19 cellular contexts compared by ENCODE assay signal in genomic region chr10:76581685-76582084, GRCh38.
A peak's percentile ranks its signal among the peaks of the same experiment; 100 is the strongest.
DNase-seq lines count a peak whose midpoint lies in the region; ATAC-seq and TF ChIP-seq lines count a peak whose summit lies in the region.
"Had no signal": no experiment of that assay in that cellular context is flagged by ENCODE, and none has a peak within 500 bp of the region (broad histone marks: within the 10 kb centered on the region; RNA-seq: fewer than 3 reads in every experiment).

No MANE protein-coding gene starts in this region.

- TF ChIP-seq EP300 in upper lobe of left lung (IDR thresholded peaks at IDR 0.05) = no peak

- no peaks in the 10 kb centered on the region for H3K9me3 ChIP-seq in upper lobe of left lung
- H3K9me3 ChIP-seq: HAP-1, SJCRH30 had no signal

- peaks cover 0 to 31% (median 18%) of the 10 kb centered on the region in 4 donors for H3K4me1 ChIP-seq in upper lobe of left lung
- H3K4me1 ChIP-seq: HAP-1, SJCRH30 had no signal

- no peaks in the 10 kb centered on the region for H3K27me3 ChIP-seq in upper lobe of left lung
- H3K27me3 ChIP-seq: SJCRH30 had no signal

- TF ChIP-seq POLR2A in upper lobe of left lung (IDR thresholded peaks at IDR 0.05) = no peak

- no peaks in the 10 kb centered on the region for H3K36me3 ChIP-seq in upper lobe of left lung
- H3K36me3 ChIP-seq: HAP-1, SJCRH30 had no signal

- no peak overlapping the region for H3K4me3 ChIP-seq in upper lobe of left lung
- H3K4me3 ChIP-seq: HAP-1, SJCRH30 had no signal

- TF ChIP-seq CTCF in upper lobe of left lung (IDR thresholded peaks at IDR 0.05) = no peak

- DNase-seq in NCI-H2107 treated with DMSO at 0.1 percent for 48 hours (lab: John Stamatoyannopoulos, UW; ENCODE audit: unreplicated experiment) = peak; percentile 2
- DNase-seq in NCI-H2107 (lab: John Stamatoyannopoulos, UW) = no peak
- peak; percentile 68 for DNase-seq in NCI-H748 (lab: John Stamatoyannopoulos, UW; ENCODE audit: unreplicated experiment)
- peak; percentile 15 for DNase-seq in fibroblast of peridontal ligament (ENCODE audit: extremely low read depth)
- DNase-seq in upper lobe of left lung = no peak
- DNase-seq in MV-4-11 (lab: John Stamatoyannopoulos, UW) = no peak
- DNase-seq: 8988T; activated CD4-positive, alpha-beta T cell treated with anti-CD3 and anti-CD28 coated beads, Interleukin-2, amount 50 U/mL, for 4 hours; activated gamma-delta T cell; foreskin melanocyte; mammary epithelial cell; NCI-H187 treated with DMSO at 0.1 percent for 48 hours; NCI-H82; SJCRH30; stimulated activated CD4-positive, alpha-beta T cell treated with anti-CD3 and anti-CD28 coated beads, Interleukin-4, amount 100 ng/mL, for 4 hours had no signal

- peak in 1 of 2 donors; percentile 41 for ATAC-seq in upper lobe of left lung (ENCODE audit: low FRiP score in 2 of 2)
- ATAC-seq in HG03521 (IDR thresholded peaks at IDR 0.05; ENCODE audit: unreplicated experiment) = no peak
- no peak for ATAC-seq in GM18519 (IDR thresholded peaks at IDR 0.05; ENCODE audit: low FRiP score, unreplicated experiment)
- ATAC-seq: Panc1 had no signal

- H3K27ac ChIP-seq in upper lobe of left lung = peak overlapping the region in 3 of 4 donors; percentile 52 to 71 (median 54)
- H3K27ac ChIP-seq: SJCRH30 had no signal

Comparison
In these comparisons a context has a peak if more than half of its experiments do, and no peak if none do; other contexts are left out.
1. DNase-seq: peak in NCI-H2107 treated with DMSO at 0.1 percent for 48 hours (single experiment), NCI-H748 (single experiment) and fibroblast of peridontal ligament (single experiment); none in NCI-H2107 (single experiment), upper lobe of left lung (0 of 2) and MV-4-11 (single experiment).